29 cellular contexts compared by ENCODE assay signal in genomic region chr1:30176477-30176876, GRCh38.
"Had no signal": no experiment of that assay in that cellular context is flagged by ENCODE, and none has a peak within 500 bp of the region (broad histone marks: within the 10 kb centered on the region; RNA-seq: fewer than 3 reads in every experiment).

No MANE protein-coding gene starts in this region.

- DNase-seq: activated CD4-positive, alpha-beta memory T cell treated with anti-CD3 and anti-CD28 coated beads, Interleukin-2, amount 10 ng/mL, durations not matched to agents 7 days and 5 days; activated CD4-positive, alpha-beta T cell treated with anti-CD3 and anti-CD28 coated beads for 36 hours; activated CD4-positive, alpha-beta T cell treated with anti-CD3 and anti-CD28 coated beads, Interleukin-2, amount 10 ng/mL, durations not matched to agents 7 days and 5 days; activated CD4-positive, alpha-beta T cell treated with anti-CD3 and anti-CD28 coated beads, Interleukin-2, amount 50 U/mL, for 4 hours; activated CD4-positive, CD25-positive, alpha-beta regulatory T cell; activated CD4-positive, CD25-positive, alpha-beta regulatory T cell treated with anti-CD3 and anti-CD28 coated beads, Interleukin-2, amount 50 U/mL, for 72 hours; activated CD8-positive, alpha-beta memory T cell treated with anti-CD3 and anti-CD28 coated beads, Interleukin-2, amount 50 U/mL, for 48 hours; activated effector memory CD4-positive, alpha-beta T cell treated with anti-CD3 and anti-CD28 coated beads, Interleukin-2, amount 50 U/mL, for 16 hours; activated naive CD4-positive, alpha-beta T cell treated with anti-CD3 and anti-CD28 coated beads for 36 hours; activated naive CD8-positive, alpha-beta T cell treated with anti-CD3 and anti-CD28 coated beads for 36 hours; activated naive CD8-positive, alpha-beta T cell treated with anti-CD3 and anti-CD28 coated beads, Interleukin-2, amount 50 U/mL, for 24 hours; activated T-cell treated with anti-CD3 and anti-CD28 coated beads for 4 hours; activated T-cell treated with anti-CD3 and anti-CD28 coated beads, Interleukin-2, amount 50 U/mL, for 4 hours; adrenal gland; amygdala; aorta; body of pancreas; central memory CD4-positive, alpha-beta T cell; cerebellar nuclear complex; colonic mucosa; effector CD8-positive, alpha-beta T cell; esophagus squamous epithelium; foreskin melanocyte; T-helper 2 cell had no signal

- H3K4me1 ChIP-seq: adrenal gland, body of pancreas, colonic mucosa, esophagus squamous epithelium, gastroesophageal sphincter had no signal

- H3K4me3 ChIP-seq: adrenal gland, body of pancreas, cardiac muscle cell, colonic mucosa, esophagus squamous epithelium, gastroesophageal sphincter had no signal

- FAIRE-seq: endometrium, endothelial cell of umbilical vein had no signal

- H3K27ac ChIP-seq: adrenal gland, body of pancreas, cardiac muscle cell, colonic mucosa, epithelial cell of prostate, esophagus squamous epithelium, gastroesophageal sphincter had no signal

- H3K36me3 ChIP-seq: adrenal gland, cardiac muscle cell, colonic mucosa, esophagus squamous epithelium, gastroesophageal sphincter had no signal

- H3K9me3 ChIP-seq: adrenal gland, body of pancreas, colonic mucosa, esophagus squamous epithelium had no signal

- H3K27me3 ChIP-seq: adrenal gland, body of pancreas, cardiac muscle cell, colonic mucosa, gastroesophageal sphincter had no signal

- ATAC-seq: activated CD4-positive, alpha-beta T cell treated with anti-CD3 and anti-CD28 coated beads for 36 hours; activated naive CD8-positive, alpha-beta T cell treated with anti-CD3 and anti-CD28 coated beads, Interleukin-2, amount 50 U/mL, for 24 hours; activated T-cell treated with anti-CD3 and anti-CD28 coated beads, Interleukin-2, amount 50 U/mL, for 4 hours; body of pancreas; gastroesophageal sphincter had no signal
